In genomic region chr10:74924251-74924954, GRCh38 we compare ENCODE assay signal across 9 cellular contexts.
DNase-seq lines count a peak whose midpoint lies in the region; ATAC-seq, FAIRE-seq and TF ChIP-seq lines count a peak whose summit lies in the region.
"Had no signal": no experiment of that assay in that cellular context is flagged by ENCODE, and none has a peak within 500 bp of the region (broad histone marks: within the 10 kb centered on the region; RNA-seq: fewer than 3 reads in every experiment).

No MANE protein-coding gene starts in this region.

- H3K4me1 Mint-ChIP-seq in chondrocyte (ENCODE audit: low read depth) = peaks cover 59% of the 10 kb centered on the region

- 44% methylated on average over 5 of the region's 5 CpGs for WGBS in right lobe of liver (ENCODE audit: insufficient coverage, low coverage, low lambda C conversion rate, missing lambda C conversion rate)

- peaks cover 9% of the 10 kb centered on the region for H3K9me3 Mint-ChIP-seq in chondrocyte (ENCODE audit: low read depth)

- FAIRE-seq in GM12891 (lab: Jason Lieb, UNC) = no peak

- H3K36me3 ChIP-seq in right lobe of liver = no peaks in the 10 kb centered on the region
- H3K36me3 ChIP-seq in vagina = no peaks in the 10 kb centered on the region

- H3K27me3 Mint-ChIP-seq in chondrocyte (ENCODE audit: low read depth) = no peaks in the 10 kb centered on the region

- peaks cover 2% of the 10 kb centered on the region for H3K36me3 Mint-ChIP-seq in chondrocyte (ENCODE audit: low read depth)

- H3K9me3 ChIP-seq in right lobe of liver (no peaks in the 10 kb centered on the region), vagina (no peaks in the 10 kb centered on the region)

- no peak overlapping the region for H3K4me3 Mint-ChIP-seq in chondrocyte (ENCODE audit: unreplicated experiment)

- H3K27ac Mint-ChIP-seq in chondrocyte (ENCODE audit: unreplicated experiment) = peak overlapping the region; percentile 77

- H3K27me3 ChIP-seq in right lobe of liver (no peaks in the 10 kb centered on the region), vagina (no peaks in the 10 kb centered on the region)
- H3K27me3 ChIP-seq: BLaER1 had no signal

- ATAC-seq in right lobe of liver = peak; percentile 41 to 81 (median 50)

- H3K27ac ChIP-seq in right lobe of liver = peak overlapping the region in 2 of 3 donors; percentile 5 to 8
- peak overlapping the region; percentile 69 for H3K27ac ChIP-seq in vagina
- H3K27ac ChIP-seq: BLaER1 had no signal

- H3K4me3 ChIP-seq in right lobe of liver (no peak overlapping the region), vagina (no peak overlapping the region)
- H3K4me3 ChIP-seq: BLaER1 had no signal

- DNase-seq in NOMO-1 treated with DMSO at 0.1 percent for 48 hours (lab: John Stamatoyannopoulos, UW; ENCODE audit: unreplicated experiment) (peak; percentile 26), NOMO-1 treated with dmso at 0.1 percent for 144 hours (lab: John Stamatoyannopoulos, UW; ENCODE audit: unreplicated experiment) (no peak), chondrocyte (ENCODE audit: low spot score) (no peak), right lobe of liver (no peak), vagina (ENCODE audit: extremely low spot score in 2 of 2) (no peak), SKM-1 treated with dmso at 0.1 percent for 144 hours (lab: John Stamatoyannopoulos, UW; ENCODE audit: unreplicated experiment) (no peak), cerebellum (ENCODE audit: low spot score) (no peak), GM12891 (ENCODE audit: insufficient read length, low spot score) (no peak)

- no peak for TF ChIP-seq POLR2A in right lobe of liver (IDR thresholded peaks at IDR 0.05)
- TF ChIP-seq POLR2A in vagina (IDR thresholded peaks at IDR 0.05) = no peak
- TF ChIP-seq POLR2A in GM12891 (IDR thresholded peaks at IDR 0.05; ENCODE audit: low read depth, low read length) = no peak

- no peak for TF ChIP-seq CTCF in chondrocyte (IDR thresholded peaks at IDR 0.05)
- TF ChIP-seq CTCF in right lobe of liver (IDR thresholded peaks at IDR 0.05) = no peak
- no peak for TF ChIP-seq CTCF in vagina (IDR thresholded peaks at IDR 0.05)

- intact Hi-C loops in right lobe of liver (cut with DNase I) (no loop called here), vagina (cut with DNase I) (loop anchor here (10.0 kb wide), 1 partner anchor 100 kb away; the partner anchor contains the start of gene KAT6B)

- H3K4me1 ChIP-seq in right lobe of liver = peaks cover 0 to 26% (median 9%) of the 10 kb centered on the region in 4 donors
- H3K4me1 ChIP-seq in vagina = peaks cover 80% of the 10 kb centered on the region
- H3K4me1 ChIP-seq: BLaER1 had no signal

TF ChIP-seq in GM12891, 5 proteins besides CTCF, POLR2A, EP300 and RAD21:
- no peak for TF ChIP-seq POLR2AphosphoS5 (IDR thresholded peaks at IDR 0.05; ENCODE audit: low read depth, low read length)
- no peak for TF ChIP-seq PAX5 (IDR thresholded peaks at IDR 0.05; ENCODE audit: insufficient read depth, low read length, severe bottlenecking)
- no peak for TF ChIP-seq SPI1 (IDR thresholded peaks at IDR 0.05; ENCODE audit: low read depth, low read length)
- no peak for TF ChIP-seq TAF1 (IDR thresholded peaks at IDR 0.05; ENCODE audit: low read depth, low read length)
- no peak for TF ChIP-seq POU2F2 (IDR thresholded peaks at IDR 0.05; ENCODE audit: low read depth, low read length)
